ENCODE assay signal across 20 cellular contexts in genomic region chr3:172601066-172601832, GRCh38.
"Had no signal": no experiment of that assay in that cellular context is flagged by ENCODE, and none has a peak within 500 bp of the region (broad histone marks: within the 10 kb centered on the region; RNA-seq: fewer than 3 reads in every experiment).

No MANE protein-coding gene starts in this region.

- ATAC-seq: activated CD8-positive, alpha-beta memory T cell treated with anti-CD3 and anti-CD28 coated beads, Interleukin-2, amount 10 ng/mL, durations not matched to agents 7 days and 5 days; activated naive CD4-positive, alpha-beta T cell treated with anti-CD3 and anti-CD28 coated beads, Interleukin-2, amount 50 U/mL, for 72 hours; esophagus mucosa; natural killer cell treated with Interleukin-12 subunit alpha and Interleukin-12 subunit beta and Interleukin-15 and Interleukin-18, amount 100 ng/mL, for 72 hours; stimulated activated naive CD8-positive, alpha-beta T cell treated with anti-CD3 and anti-CD28 coated beads, Interleukin-15, Interleukin-2, amounts not matched to agents 100 U/mL and 50 U/mL, for 24 hours; upper lobe of right lung had no signal

- DNase-seq: activated CD4-positive, alpha-beta T cell treated with anti-CD3 and anti-CD28 coated beads for 1 hour; activated CD4-positive, alpha-beta T cell treated with anti-CD3 and anti-CD28 coated beads, Interleukin-2, amount 50 U/mL, for 48 hours; activated CD8-positive, alpha-beta memory T cell treated with anti-CD3 and anti-CD28 coated beads, Interleukin-2, amount 10 ng/mL, durations not matched to agents 7 days and 5 days; activated effector memory CD4-positive, alpha-beta T cell treated with Interleukin-2 at 50 U/mL for 16 hours; activated T-cell treated with anti-CD3 and anti-CD28 coated beads, Interleukin-2, amount 50 U/mL, for 24 hours; amygdala; dorsolateral prefrontal cortex; foreskin fibroblast; head of caudate nucleus; retina; SIG-M5; stimulated activated naive CD8-positive, alpha-beta T cell treated with anti-CD3 and anti-CD28 coated beads, Interleukin-15, Interleukin-2, amounts not matched to agents 100 U/mL and 50 U/mL, for 24 hours; upper lobe of right lung had no signal

- FAIRE-seq: islet of Langerhans had no signal

- H3K9me3 ChIP-seq: suprapubic skin, upper lobe of right lung had no signal

- H3K27me3 ChIP-seq: dorsolateral prefrontal cortex, suprapubic skin, upper lobe of right lung had no signal

- H3K4me1 ChIP-seq: suprapubic skin had no signal

- H3K27ac ChIP-seq: dorsolateral prefrontal cortex, skin epidermis, suprapubic skin, upper lobe of right lung had no signal

- H3K36me3 ChIP-seq: suprapubic skin, upper lobe of right lung had no signal

- H3K4me3 ChIP-seq: dorsolateral prefrontal cortex, lung, skin epidermis, suprapubic skin, upper lobe of right lung had no signal
